1 cellular context compared by ENCODE assay signal in the genomic region with DNA sequence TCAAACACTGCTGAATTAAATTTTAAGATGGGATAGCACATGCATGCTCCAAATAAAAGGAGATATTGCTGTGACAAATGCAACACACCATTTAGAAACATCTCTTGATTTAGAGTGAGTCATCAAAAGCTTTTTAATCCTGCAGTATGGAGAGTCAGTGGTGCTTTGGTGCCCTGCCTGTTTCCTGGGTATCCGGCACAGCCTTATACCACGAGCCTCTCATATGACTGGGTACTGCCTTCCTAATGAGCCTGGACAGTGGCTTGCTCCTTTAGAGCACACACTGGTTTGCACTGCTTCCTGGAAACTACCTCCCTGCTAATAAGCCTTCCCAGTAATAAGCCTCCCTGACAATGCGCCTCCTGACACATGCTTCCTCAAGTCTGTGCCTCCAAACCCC.
TF ChIP-seq lines count a peak whose summit lies in the region.

No MANE protein-coding gene starts in this region.

TF ChIP-seq in GM12878, 131 proteins besides CTCF, POLR2A, EP300 and RAD21 (continued from another document):
- TF ChIP-seq, protein P1, sequence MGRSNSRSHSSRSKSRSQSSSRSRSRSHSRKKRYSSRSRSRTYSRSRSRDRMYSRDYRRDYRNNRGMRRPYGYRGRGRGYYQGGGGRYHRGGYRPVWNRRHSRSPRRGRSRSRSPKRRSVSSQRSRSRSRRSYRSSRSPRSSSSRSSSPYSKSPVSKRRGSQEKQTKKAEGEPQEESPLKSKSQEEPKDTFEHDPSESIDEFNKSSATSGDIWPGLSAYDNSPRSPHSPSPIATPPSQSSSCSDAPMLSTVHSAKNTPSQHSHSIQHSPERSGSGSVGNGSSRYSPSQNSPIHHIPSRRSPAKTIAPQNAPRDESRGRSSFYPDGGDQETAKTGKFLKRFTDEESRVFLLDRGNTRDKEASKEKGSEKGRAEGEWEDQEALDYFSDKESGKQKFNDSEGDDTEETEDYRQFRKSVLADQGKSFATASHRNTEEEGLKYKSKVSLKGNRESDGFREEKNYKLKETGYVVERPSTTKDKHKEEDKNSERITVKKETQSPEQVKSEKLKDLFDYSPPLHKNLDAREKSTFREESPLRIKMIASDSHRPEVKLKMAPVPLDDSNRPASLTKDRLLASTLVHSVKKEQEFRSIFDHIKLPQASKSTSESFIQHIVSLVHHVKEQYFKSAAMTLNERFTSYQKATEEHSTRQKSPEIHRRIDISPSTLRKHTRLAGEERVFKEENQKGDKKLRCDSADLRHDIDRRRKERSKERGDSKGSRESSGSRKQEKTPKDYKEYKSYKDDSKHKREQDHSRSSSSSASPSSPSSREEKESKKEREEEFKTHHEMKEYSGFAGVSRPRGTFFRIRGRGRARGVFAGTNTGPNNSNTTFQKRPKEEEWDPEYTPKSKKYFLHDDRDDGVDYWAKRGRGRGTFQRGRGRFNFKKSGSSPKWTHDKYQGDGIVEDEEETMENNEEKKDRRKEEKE (IDR thresholded peaks at IDR 0.05) = no peak
- TF ChIP-seq CREM (IDR thresholded peaks at IDR 0.05; ENCODE audit: low read depth) (no peak), RUNX3 (IDR thresholded peaks at IDR 0.05; ENCODE audit: low read length) (no peak), GATAD2B (conservative IDR thresholded peaks at IDR 0.05; ENCODE audit: low read depth) (no peak)
TF ChIP-seq in GM12878: peak in this region for 0.
